2 cellular contexts compared by ENCODE assay signal in genomic region chr6:4031442-4031841, GRCh38.
A peak's percentile ranks its signal among the peaks of the same experiment; 100 is the strongest.
TF ChIP-seq lines count a peak whose summit lies in the region.

No MANE protein-coding gene starts in this region.

TF ChIP-seq in HepG2, 621 proteins besides CTCF, POLR2A, EP300 and RAD21:
- peak; percentile 78 to 87 for TF ChIP-seq MAFK (conservative IDR thresholded peaks at IDR 0.05 in 1 of 2, IDR thresholded peaks at IDR 0.05 in 1 of 2; ENCODE audit: low read length in 2 of 2)
- no peak for TF ChIP-seq MTA3 (CRISPR knock-in tag; IDR thresholded peaks at IDR 0.05)
- no peak for TF ChIP-seq RORA (CRISPR knock-in tag; IDR thresholded peaks at IDR 0.05)
- no peak for TF ChIP-seq NCOA5 (CRISPR knock-in tag; IDR thresholded peaks at IDR 0.05)
- no peak for TF ChIP-seq ZFP41 (CRISPR knock-in tag; IDR thresholded peaks at IDR 0.05; ENCODE audit: borderline replicate concordance)
- peak; percentile 77 for TF ChIP-seq MAFF (IDR thresholded peaks at IDR 0.05; ENCODE audit: low read depth, low read length)
- no peak for TF ChIP-seq MYNN (CRISPR knock-in tag; IDR thresholded peaks at IDR 0.05; ENCODE audit: low read depth)
- TF ChIP-seq JUND (CRISPR knock-in tag; IDR thresholded peaks at IDR 0.05), result no peak

TF ChIP-seq in GM12891, 5 proteins besides CTCF, POLR2A, EP300 and RAD21 (continued from another document):
- no peak for TF ChIP-seq TAF1 (IDR thresholded peaks at IDR 0.05; ENCODE audit: low read depth, low read length)
- TF ChIP-seq PAX5 (IDR thresholded peaks at IDR 0.05; ENCODE audit: insufficient read depth, low read length, severe bottlenecking), result no peak
- TF ChIP-seq SPI1 (IDR thresholded peaks at IDR 0.05; ENCODE audit: low read depth, low read length), result no peak
